Comparison of ENCODE assay signal across 8 cellular contexts in the genomic region with DNA sequence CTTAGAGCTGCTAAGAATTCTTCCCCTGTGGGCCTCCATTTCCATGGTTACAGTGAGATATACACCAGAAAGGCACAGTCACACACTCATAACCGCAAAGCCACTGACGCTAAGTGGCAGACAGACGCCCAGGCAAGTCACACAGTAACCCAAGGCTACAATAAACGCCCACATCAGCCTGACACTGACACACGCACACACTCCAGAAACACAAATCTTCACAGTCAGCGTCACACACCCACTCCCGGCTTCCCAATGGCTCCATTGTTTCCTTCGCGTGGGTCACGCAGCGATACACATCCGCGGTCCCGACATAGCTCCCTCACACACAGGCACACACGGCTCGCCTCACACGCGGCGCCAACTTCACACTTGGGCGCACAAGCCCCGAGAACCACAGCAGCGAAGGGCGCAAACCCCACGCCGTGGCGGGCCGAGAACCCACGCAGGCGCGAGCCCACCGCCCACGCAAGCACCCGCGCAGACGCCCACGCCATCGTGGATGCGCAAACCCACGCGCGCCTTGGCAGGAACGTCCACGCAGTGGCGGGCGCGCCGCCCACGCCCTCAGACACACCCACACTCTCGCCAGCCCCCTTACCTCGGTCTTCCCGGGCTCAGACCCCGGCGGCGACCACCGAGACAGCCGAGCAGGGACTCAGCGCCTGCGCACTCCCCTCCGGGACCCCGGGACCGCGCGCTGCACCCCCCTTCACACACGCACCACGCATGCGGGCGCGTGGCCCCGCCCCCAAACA. TPM values are rescaled to one million over a fixed set of nuclear protein-coding genes. Genes with fewer than 3 reads are reported as not detected.
A peak's percentile ranks its signal among the peaks of the same experiment; 100 is the strongest.
DNase-seq lines count a peak whose midpoint lies in the region; ATAC-seq and TF ChIP-seq lines count a peak whose summit lies in the region.

A gene (minus strand): TSS at position 675 of the 758 bp plus-strand sequence. CDS start 14,975 bp downstream, outside the sequence.

- no peaks in the 10 kb centered on the region for H3F3A ChIP-seq in PC-9 (ENCODE audit: insufficient read depth, low read depth)

- ATAC-seq in HG03354 (IDR thresholded peaks at IDR 0.05; ENCODE audit: poor library complexity, severe bottlenecking, unreplicated experiment): no peak

- DNase-seq in DMS53 (lab: John Stamatoyannopoulos, UW) (peak; percentile 81), RWPE1 (ENCODE audit: low spot score) (no peak), caudate nucleus (lab: John Stamatoyannopoulos, UW) (peak in 55 of 61 donors; percentile 9 to 96 (median 73)), kidney tubule cell (ENCODE audit: low spot score) (peak; percentile 88), PC-9 (no peak), 8988T (no peak)
- DNase-seq in stimulated activated CD4-positive, alpha-beta T cell treated with anti-CD3 and anti-CD28 coated beads, TNF-alpha, amount 100 ng/mL, for 24 hours (ENCODE audit: low read depth in 3 of 3): peak; percentile 0 to 8 (median 0)

- H4K20me1 ChIP-seq in PC-9 (ENCODE audit: insufficient read depth): no peaks in the 10 kb centered on the region

- no peaks in the 10 kb centered on the region for H3K9me2 ChIP-seq in PC-9 (ENCODE audit: insufficient read depth)

- TF ChIP-seq CTCF in RWPE1 (conservative IDR thresholded peaks at IDR 0.05; ENCODE audit: low read depth) (no peak), PC-9 (conservative IDR thresholded peaks at IDR 0.05) (no peak)

- H3K36me3 ChIP-seq in PC-9 (ENCODE audit: low read depth): no peaks in the 10 kb centered on the region

- H3K4me1 ChIP-seq in PC-9 (replicated peaks; ENCODE audit: insufficient read depth): no peaks in the 10 kb centered on the region

- no peak within 1 kb of the TSS for H3K4me3 ChIP-seq in PC-9

- CTCF ChIA-PET in RWPE1 (lab: Yijun Ruan, JAX): no interaction called here
- CTCF ChIA-PET in PC-9 (lab: Charles Lee): no interaction called here

- BruUV-seq in PC-9 (replicated peaks; lab: Mats Ljungman, UMichigan): no TSS peak

- 0 out of 2 replicates have a peak, but pooled peaks cover 5% of the 10 kb centered on the region for H3K9me3 ChIP-seq in PC-9 (ENCODE audit: insufficient read depth, low read depth)

- H3K27ac ChIP-seq in RWPE1 (peak within 1 kb of the TSS; percentile 65), caudate nucleus (ENCODE audit: low read depth, low read length) (peak within 1 kb of the TSS; percentile 85), PC-9 (no peak within 1 kb of the TSS)

- no peak within 1 kb of the TSS for H3K4me2 ChIP-seq in PC-9

- intact Hi-C loops in PC-9 (cut with micrococcal nuclease; ENCODE audit: unreplicated experiment): no loop called here

- POLR2A ChIA-PET in RWPE1 (lab: Yijun Ruan, JAX; ENCODE audit: low non-redundant PET): no interaction called here
- POLR2A ChIA-PET in PC-9 (lab: Charles Lee; ENCODE audit: unreplicated experiment): no interaction called here

- H2AFZ ChIP-seq in PC-9: no peak within 1 kb of the TSS

- peaks cover 52% of the 10 kb centered on the region for H3K27me3 ChIP-seq in PC-9 (ENCODE audit: insufficient read depth, low read depth)

- no peaks in the 10 kb centered on the region for H3K79me2 ChIP-seq in PC-9 (ENCODE audit: low read depth)

RNA-seq across cellular contexts. Expression of the gene that starts here (rescaled TPM):
- total RNA-seq in PC-9 (2021): not detected in 2 replicates

Comparison
In these comparisons a context has a peak if more than half of its experiments do, and no peak if none do; other contexts are left out.
1. DNase-seq: peak in DMS53 (single experiment), caudate nucleus (55 of 61), kidney tubule cell (single experiment) and stimulated activated CD4-positive, alpha-beta T cell treated with anti-CD3 and anti-CD28 coated beads, TNF-alpha, amount 100 ng/mL, for 24 hours (3 of 3); none in RWPE1 (single experiment), PC-9 (0 of 2) and 8988T (single experiment).